ENCODE assay signal across 16 cellular contexts in genomic region chr16:14306485-14307058, GRCh38.
A peak's percentile ranks its signal among the peaks of the same experiment; 100 is the strongest.
DNase-seq lines count a peak whose midpoint lies in the region; ATAC-seq and TF ChIP-seq lines count a peak whose summit lies in the region.
"Had no signal": no experiment of that assay in that cellular context is flagged by ENCODE, and none has a peak within 500 bp of the region (broad histone marks: within the 10 kb centered on the region; RNA-seq: fewer than 3 reads in every experiment).

No MANE protein-coding gene starts in this region.

- intact Hi-C loops in heart left ventricle (cut with DNase I) (loop anchor here in 4 of 10 donors (5.0 to 10.0 kb wide), 7 partner anchors 48 to 181 kb away; no protein-coding TSS in a partner anchor), Right ventricle myocardium inferior (cut with DNase I) (loop anchor here (5.0 kb wide), 1 partner anchor 51 kb away; no protein-coding TSS in a partner anchor), body of pancreas (cut with DNase I) (no loop called here), transverse colon (cut with DNase I; ENCODE audit: low total_unique reads) (no loop called here)

- H3K36me3 Mint-ChIP-seq in nephron (ENCODE audit: low read depth), result no peaks in the 10 kb centered on the region
- H3K36me3 Mint-ChIP-seq: T-cell had no signal

- no peak for ATAC-seq in heart left ventricle
- ATAC-seq in Right ventricle myocardium inferior, result no peak
- no peak for ATAC-seq in body of pancreas
- ATAC-seq in HG03159 (IDR thresholded peaks at IDR 0.05; ENCODE audit: unreplicated experiment), result no peak
- no peak for ATAC-seq in GM19463 (IDR thresholded peaks at IDR 0.05; ENCODE audit: unreplicated experiment)
- ATAC-seq: T-cell had no signal

- H3K4me3 ChIP-seq in heart left ventricle (no peak overlapping the region), body of pancreas (no peak overlapping the region), transverse colon (no peak overlapping the region)

- WGBS in heart left ventricle, 4 donors, result 74 to 86% (median 76%) methylated on average over 11 of the region's 11 CpGs
- 47 to 50% methylated on average over 8 to 11 of the region's 11 CpGs for WGBS in body of pancreas, 2 donors
- WGBS in transverse colon (ENCODE audit: low coverage in 1 of 2), 2 donors, result 86 to 94% methylated on average over 2 to 11 of the region's 11 CpGs

- H3K4me1 Mint-ChIP-seq in nephron, result peaks cover 50% of the 10 kb centered on the region

- peak overlapping the region in 1 of 3 experiments; percentile 94 for H3K4me3 Mint-ChIP-seq in nephron
- H3K4me3 Mint-ChIP-seq: activated CD4-positive, alpha-beta T cell treated with anti-CD3 and anti-CD28 coated beads, Interleukin-2, amount 10 ng/mL, durations not matched to agents 24 days and 14 days had no signal

- H3K9me3 ChIP-seq in heart left ventricle (no peaks in the 10 kb centered on the region), body of pancreas (no peaks in the 10 kb centered on the region), transverse colon (no peaks in the 10 kb centered on the region)

- no peak for TF ChIP-seq POLR2A in heart left ventricle (IDR thresholded peaks at IDR 0.05)
- no peak for TF ChIP-seq POLR2A in body of pancreas (IDR thresholded peaks at IDR 0.05)
- TF ChIP-seq POLR2A in transverse colon (IDR thresholded peaks at IDR 0.05), result no peak

- H3K4me1 ChIP-seq in heart left ventricle (peaks cover 0 to 75% (median 29%) of the 10 kb centered on the region in 12 donors), body of pancreas (peaks cover 58% of the 10 kb centered on the region), transverse colon (peaks cover 2 to 63% (median 22%) of the 10 kb centered on the region in 4 donors)

- TF ChIP-seq CTCF in heart left ventricle (IDR thresholded peaks at IDR 0.05) (no peak), body of pancreas (IDR thresholded peaks at IDR 0.05) (no peak), nephron (IDR thresholded peaks at IDR 0.05; ENCODE audit: unreplicated experiment in 3 of 3) (no peak), transverse colon (IDR thresholded peaks at IDR 0.05) (no peak)

- peaks cover 32% of the 10 kb centered on the region for H3K27me3 Mint-ChIP-seq in nephron (ENCODE audit: low read depth)

- no peaks in the 10 kb centered on the region for H3K9me3 Mint-ChIP-seq in nephron
- H3K9me3 Mint-ChIP-seq: activated CD4-positive, alpha-beta T cell treated with anti-CD3 and anti-CD28 coated beads, Interleukin-2, amount 10 ng/mL, durations not matched to agents 24 days and 14 days; T-cell had no signal

- peak overlapping the region; percentile 19 to 37 (median 19) for H3K27ac Mint-ChIP-seq in nephron
- H3K27ac Mint-ChIP-seq: activated CD4-positive, alpha-beta T cell treated with anti-CD3 and anti-CD28 coated beads, Interleukin-2, amount 10 ng/mL, durations not matched to agents 24 days and 14 days had no signal

- H3K27ac ChIP-seq in heart left ventricle (peak overlapping the region in 11 of 12 donors; percentile 43 to 78 (median 66)), body of pancreas (peak overlapping the region; percentile 79 to 93 (median 89)), transverse colon (peak overlapping the region; percentile 24 to 60 (median 48))

- H3K36me3 ChIP-seq in heart left ventricle (no peaks in the 10 kb centered on the region), body of pancreas (replicated peaks in 1 of 2; ENCODE audit: insufficient read depth in 1 of 2, low read depth in 2 of 2) (no peaks in the 10 kb centered on the region), transverse colon (no peaks in the 10 kb centered on the region)

- no peak for TF ChIP-seq EP300 in transverse colon (IDR thresholded peaks at IDR 0.05; ENCODE audit: low read depth)

- in situ Hi-C loops in transverse colon (cut with MboI; ENCODE audit: low pct_ligation_motif_present in 1 of 4, low pct_unique_long_range_greater_than_20kb in 1 of 4, low sequenced_read_pairs in 3 of 4), result loop anchor here in 2 of 4 donors (10.0 kb wide), 1 partner anchor 218 kb away; no protein-coding TSS in a partner anchor

- H3K27me3 ChIP-seq in heart left ventricle (peaks cover 0 to 24% (median 0%) of the 10 kb centered on the region in 9 donors), body of pancreas (no peaks in the 10 kb centered on the region), transverse colon (peaks cover 23% of the 10 kb centered on the region)

- no peak for DNase-seq in heart left ventricle
- no peak for DNase-seq in Right ventricle myocardium inferior (ENCODE audit: missing footprints)
- DNase-seq in body of pancreas, result peak in 1 of 4 donors; percentile 30
- DNase-seq in transverse colon, result no peak
- DNase-seq in NCI-H345 (lab: John Stamatoyannopoulos, UW), result no peak
- DNase-seq: ACHN; activated CD4-positive, alpha-beta T cell treated with anti-CD3 and anti-CD28 coated beads, Interleukin-2, amount 10 ng/mL, durations not matched to agents 24 days and 14 days; cortex of kidney; DMS153; foreskin fibroblast; NCI-H1930; occipital lobe; T-cell had no signal
